In the genomic region with DNA sequence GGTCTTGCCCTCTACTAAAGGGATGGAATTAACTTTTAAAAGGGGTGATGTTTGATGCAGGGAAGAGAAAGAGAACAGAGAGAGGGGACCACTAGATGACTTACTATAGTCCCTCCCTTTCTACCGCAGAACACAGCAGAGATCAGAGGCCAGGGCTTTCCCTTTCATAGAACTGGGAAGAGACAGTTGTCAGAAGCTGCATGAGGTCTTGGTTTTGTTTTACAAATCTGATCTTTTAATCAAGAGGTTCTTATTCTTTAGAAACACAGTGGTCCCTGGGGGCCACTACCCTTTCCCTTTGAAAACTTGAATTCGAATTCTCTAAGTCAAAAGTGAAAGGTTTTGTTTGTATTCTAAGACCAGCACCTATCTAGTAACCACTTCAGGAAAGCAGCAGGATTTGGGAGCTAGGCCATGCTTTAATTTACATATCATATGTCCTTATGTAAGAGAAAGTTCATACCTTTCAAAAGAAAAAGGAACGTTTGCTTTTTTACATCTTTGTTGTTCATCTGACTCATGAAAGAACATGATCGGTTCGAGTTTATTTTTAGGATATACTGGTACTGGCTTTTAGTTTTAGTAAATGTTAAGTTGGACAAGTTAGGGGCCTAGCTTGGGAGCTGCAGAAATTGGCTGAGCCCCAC, we compare ENCODE assay signal across 12 cellular contexts. TPM values are rescaled to one million over a fixed set of nuclear protein-coding genes. Genes with fewer than 3 reads are reported as not detected.
A peak's percentile ranks its signal among the peaks of the same experiment; 100 is the strongest.
DNase-seq lines count a peak whose midpoint lies in the region; ATAC-seq, FAIRE-seq and TF ChIP-seq lines count a peak whose summit lies in the region.
"Had no signal": no experiment of that assay in that cellular context is flagged by ENCODE, and none has a peak within 500 bp of the region (broad histone marks: within the 10 kb centered on the region; RNA-seq: fewer than 3 reads in every experiment).

No MANE protein-coding gene starts in this region.

- H3K9me3 Mint-ChIP-seq in astrocyte (ENCODE audit: unreplicated experiment) (no peaks in the 10 kb centered on the region), type B pancreatic cell (no peaks in the 10 kb centered on the region)

- ATAC-seq in Right ventricle myocardium inferior = no peak
- ATAC-seq in HG02759 (IDR thresholded peaks at IDR 0.05; ENCODE audit: unreplicated experiment) = no peak
- no peak for ATAC-seq in GM18511 (IDR thresholded peaks at IDR 0.05; ENCODE audit: unreplicated experiment)
- ATAC-seq: left ventricle myocardium superior had no signal

- H4K20me1 ChIP-seq in astrocyte (ENCODE audit: insufficient read depth, low read length) = peaks cover 54% of the 10 kb centered on the region

- H3K4me3 Mint-ChIP-seq in astrocyte (ENCODE audit: unreplicated experiment) (peak overlapping the region; percentile 55), type B pancreatic cell (peak overlapping the region; percentile 58)

- H3K4me1 Mint-ChIP-seq in astrocyte (ENCODE audit: low read depth, unreplicated experiment) (peaks cover 41% of the 10 kb centered on the region), type B pancreatic cell (ENCODE audit: unreplicated experiment) (peaks cover 53% of the 10 kb centered on the region)

- H3K4me1 ChIP-seq in left ventricle myocardium inferior (peaks cover 69% of the 10 kb centered on the region), astrocyte (ENCODE audit: insufficient read depth, low read length) (peaks cover 48% of the 10 kb centered on the region), mucosa of rectum (ENCODE audit: control insufficient read depth in 2 of 2, insufficient read depth in 2 of 2, low read length in 2 of 2) (peaks cover 41 to 49% of the 10 kb centered on the region in 2 donors)

- peaks cover 2% of the 10 kb centered on the region for H3K36me3 Mint-ChIP-seq in astrocyte (ENCODE audit: low read depth, unreplicated experiment)
- H3K36me3 Mint-ChIP-seq in type B pancreatic cell = peaks cover 33% of the 10 kb centered on the region

- no peak overlapping the region for H2AFZ ChIP-seq in astrocyte (ENCODE audit: low read depth, low read length)

- H3K4me2 ChIP-seq in astrocyte (ENCODE audit: low read length) = peak overlapping the region; percentile 38

- H3K9ac ChIP-seq in astrocyte (ENCODE audit: low read length) = no peak overlapping the region
- peak overlapping the region in 1 of 2 donors; percentile 10 for H3K9ac ChIP-seq in mucosa of rectum (ENCODE audit: low read depth in 1 of 2, low read length in 2 of 2)

- no peak for DNase-seq in left ventricle myocardium inferior
- no peak for DNase-seq in Right ventricle myocardium inferior (ENCODE audit: missing footprints)
- no peak for DNase-seq in astrocyte (ENCODE audit: low read depth)
- no peak for DNase-seq in type B pancreatic cell (ENCODE audit: extremely low spot score, unreplicated experiment)
- no peak for DNase-seq in Kasumi-1 (lab: John Stamatoyannopoulos, UW)
- DNase-seq: anterior cingulate cortex, left ventricle myocardium superior, MV-4-11 had no signal

- H3K4me3 ChIP-seq in left ventricle myocardium inferior (no peak overlapping the region), astrocyte (ENCODE audit: insufficient read depth, low read depth, low read length) (no peak overlapping the region), mucosa of rectum (ENCODE audit: low read length in 2 of 2) (no peak overlapping the region)

- no peak for FAIRE-seq in astrocyte (lab: Jason Lieb, UNC)

- H3K27me3 Mint-ChIP-seq in astrocyte (ENCODE audit: low read depth, unreplicated experiment) = no peaks in the 10 kb centered on the region
- peaks cover 10% of the 10 kb centered on the region for H3K27me3 Mint-ChIP-seq in type B pancreatic cell

- no peak for TF ChIP-seq CTCF in left ventricle myocardium inferior (IDR thresholded peaks at IDR 0.05; ENCODE audit: borderline replicate concordance)
- no peak for TF ChIP-seq CTCF in astrocyte (IDR thresholded peaks at IDR 0.05; ENCODE audit: insufficient read depth, low read depth, low read length)
- no peak for TF ChIP-seq CTCF in type B pancreatic cell (conservative IDR thresholded peaks at IDR 0.05)

- H3K27ac ChIP-seq in left ventricle myocardium inferior (replicated peaks) (peak overlapping the region; percentile 60), astrocyte (ENCODE audit: low read depth, low read length) (no peak overlapping the region), mucosa of rectum (ENCODE audit: low read depth in 2 of 2, low read length in 2 of 2) (peak overlapping the region; percentile 26 to 68)
- H3K27ac ChIP-seq: C4-2B had no signal

- intact Hi-C loops in left ventricle myocardium inferior (cut with micrococcal nuclease) = no loop called here
- intact Hi-C loops in Right ventricle myocardium inferior (cut with DNase I) = loop anchor here (10.0 kb wide), 2 partner anchors 303 to 383 kb away; no protein-coding TSS in a partner anchor

- no peaks in the 10 kb centered on the region for H3K36me3 ChIP-seq in left ventricle myocardium inferior
- H3K36me3 ChIP-seq in astrocyte (ENCODE audit: insufficient read depth, low read length) = no peaks in the 10 kb centered on the region
- peaks cover 0 to 4% of the 10 kb centered on the region in 2 donors for H3K36me3 ChIP-seq in mucosa of rectum (ENCODE audit: control insufficient read depth in 2 of 2, insufficient read depth in 2 of 2, low read length in 2 of 2)

- H3K27me3 ChIP-seq in left ventricle myocardium inferior (ENCODE audit: low read depth) (no peaks in the 10 kb centered on the region), astrocyte (ENCODE audit: insufficient read depth, low read length) (no peaks in the 10 kb centered on the region), mucosa of rectum (ENCODE audit: control insufficient read depth in 2 of 2, insufficient read depth in 2 of 2, low read length in 2 of 2) (no peaks in the 10 kb centered on the region)

- no peaks in the 10 kb centered on the region for H3K9me3 ChIP-seq in left ventricle myocardium inferior (replicated peaks)
- H3K9me3 ChIP-seq in astrocyte (ENCODE audit: insufficient read depth, low read depth, low read length) = no peaks in the 10 kb centered on the region
- H3K9me3 ChIP-seq in mucosa of rectum (ENCODE audit: control insufficient read depth in 2 of 2, low read length in 2 of 2) = no peaks in the 10 kb centered on the region

- no peak overlapping the region for H3K27ac Mint-ChIP-seq in astrocyte (ENCODE audit: unreplicated experiment)
- peak overlapping the region; percentile 14 for H3K27ac Mint-ChIP-seq in type B pancreatic cell

- peaks cover 74% of the 10 kb centered on the region for H3K79me2 ChIP-seq in astrocyte (ENCODE audit: insufficient read depth, low read length)

RNA-seq across cellular contexts. Expression of gene FBXL14, which starts 6.3 kb away (rescaled TPM):
- 6.8 TPM for total RNA-seq in left ventricle myocardium inferior
- 6.2 TPM for total RNA-seq in Right ventricle myocardium inferior
- total RNA-seq in astrocyte = 9.2 and 9.8 TPM in 2 replicates
- 16.7 and 28.8 TPM in 2 replicates for total RNA-seq in type B pancreatic cell (ENCODE audit: low replicate concordance)

RNA-seq across cellular contexts. Expression of gene WNT5B, which starts 41.0 kb away (rescaled TPM):
- total RNA-seq in left ventricle myocardium inferior (2.1 TPM), Right ventricle myocardium inferior (2.9 TPM), astrocyte (110 TPM in 2 replicates), type B pancreatic cell (ENCODE audit: low replicate concordance) (11.3 and 42.9 TPM in 2 replicates)
